Comparison of ENCODE assay signal across 34 cellular contexts in genomic region chr1:51165540-51165939, GRCh38.
"Had no signal": no experiment of that assay in that cellular context is flagged by ENCODE, and none has a peak within 500 bp of the region (broad histone marks: within the 10 kb centered on the region; RNA-seq: fewer than 3 reads in every experiment).

No MANE protein-coding gene starts in this region.

- DNase-seq: activated B cell treated with CpG ODN at 0.5 μM for 24 hours; activated CD4-positive, alpha-beta T cell treated with anti-CD3 and anti-CD28 coated beads for 4 hours; activated CD4-positive, alpha-beta T cell treated with anti-CD3 and anti-CD28 coated beads, Interleukin-2, amount 10 ng/mL, durations not matched to agents 24 days and 14 days; activated CD4-positive, alpha-beta T cell treated with anti-CD3 and anti-CD28 coated beads, Interleukin-2, amount 50 U/mL, for 1 hour; activated CD4-positive, alpha-beta T cell treated with anti-CD3 and anti-CD28 coated beads, Interleukin-2, amount 50 U/mL, for 4 hours; activated CD4-positive, CD25-positive, alpha-beta regulatory T cell treated with anti-CD3 and anti-CD28 coated beads, Interleukin-2, amount 50 U/mL, for 72 hours; activated CD8-positive, alpha-beta memory T cell treated with anti-CD3 and anti-CD28 coated beads, Interleukin-2, amount 50 U/mL, for 4 hours; activated CD8-positive, alpha-beta T cell treated with anti-CD3 and anti-CD28 coated beads for 36 hours; activated effector memory CD4-positive, alpha-beta T cell treated with Interleukin-2 at 50 U/mL for 16 hours; activated gamma-delta T cell; activated naive CD4-positive, alpha-beta T cell treated with anti-CD3 and anti-CD28 coated beads, Interleukin-2, amount 10 ng/mL, durations not matched to agents 7 days and 5 days; activated naive CD4-positive, alpha-beta T cell treated with Interleukin-2 at 50 U/mL for 16 hours; activated naive CD8-positive, alpha-beta T cell treated with anti-CD3 and anti-CD28 coated beads, Interleukin-2, amount 10 ng/mL, durations not matched to agents 7 days and 5 days; activated naive CD8-positive, alpha-beta T cell treated with anti-CD3 and anti-CD28 coated beads, Interleukin-2, amount 50 U/mL, for 24 hours; activated T-cell treated with anti-CD3 and anti-CD28 coated beads, Interleukin-2, amount 50 U/mL, for 24 hours; activated T-cell treated with anti-CD3 and anti-CD28 coated beads, Interleukin-2, amount 50 U/mL, for 48 hours; amygdala; anterior cingulate cortex; caudate nucleus; cerebellar nuclear complex; T-helper 1 cell; T-helper 2 cell; T-helper 9 cell had no signal

- H3K27ac Mint-ChIP-seq: activated B cell treated with CpG ODN at 0.5 μM for 24 hours; activated CD4-positive, alpha-beta memory T cell treated with anti-CD3 and anti-CD28 coated beads for 36 hours; activated CD4-positive, alpha-beta T cell treated with anti-CD3 and anti-CD28 coated beads, Interleukin-2, amount 10 ng/mL, durations not matched to agents 24 days and 14 days; activated CD8-positive, alpha-beta T cell treated with anti-CD3 and anti-CD28 coated beads for 36 hours; activated naive CD4-positive, alpha-beta T cell treated with anti-CD3 and anti-CD28 coated beads, Interleukin-2, amount 10 ng/mL, durations not matched to agents 7 days and 5 days; activated naive CD4-positive, alpha-beta T cell treated with anti-CD3 and anti-CD28 coated beads, Interleukin-2, amount 50 U/mL, for 24 hours; activated naive CD8-positive, alpha-beta T cell; activated naive CD8-positive, alpha-beta T cell treated with anti-CD3 and anti-CD28 coated beads, Interleukin-2, amount 10 ng/mL, durations not matched to agents 7 days and 5 days; activated naive CD8-positive, alpha-beta T cell treated with anti-CD3 and anti-CD28 coated beads, Interleukin-2, amount 50 U/mL, for 24 hours; activated T-cell treated with anti-CD3 and anti-CD28 coated beads, Interleukin-2, amount 50 U/mL, for 24 hours; activated T-helper 2 cell treated with anti-CD3 and anti-CD28 coated beads, Interferon-gamma antibody, Interleukin-2, Interleukin-4, amounts not matched to agents 10 μg/mL and 5 μg/mL and 100 μg/mL, durations not matched to agents 14 hours and 24 hours and 36 hours; brain; T-helper 1 cell treated with Interleukin-12 subunit alpha and Interleukin-12 subunit beta and Interleukin-4 antibody, amounts not matched to agents 30 μg/mL and 1 μg/mL, for 36 hours; T-helper 2 cell treated with Interferon-gamma antibody and Interleukin-4, amounts not matched to agents 5 μg/mL and 100 μg/mL, for 36 hours had no signal

- H3K27ac ChIP-seq: ascending aorta, cardiac muscle cell, VCaP had no signal

- H3K4me3 Mint-ChIP-seq: activated B cell treated with CpG ODN at 0.5 μM for 24 hours; activated CD4-positive, alpha-beta memory T cell treated with anti-CD3 and anti-CD28 coated beads for 36 hours; activated CD4-positive, alpha-beta T cell treated with anti-CD3 and anti-CD28 coated beads, Interleukin-2, amount 10 ng/mL, durations not matched to agents 24 days and 14 days; activated CD8-positive, alpha-beta T cell treated with anti-CD3 and anti-CD28 coated beads for 36 hours; activated naive CD4-positive, alpha-beta T cell treated with anti-CD3 and anti-CD28 coated beads, Interleukin-2, amount 10 ng/mL, durations not matched to agents 7 days and 5 days; activated naive CD4-positive, alpha-beta T cell treated with anti-CD3 and anti-CD28 coated beads, Interleukin-2, amount 50 U/mL, for 24 hours; activated naive CD8-positive, alpha-beta T cell; activated naive CD8-positive, alpha-beta T cell treated with anti-CD3 and anti-CD28 coated beads, Interleukin-2, amount 10 ng/mL, durations not matched to agents 7 days and 5 days; activated naive CD8-positive, alpha-beta T cell treated with anti-CD3 and anti-CD28 coated beads, Interleukin-2, amount 50 U/mL, for 24 hours; activated T-cell treated with anti-CD3 and anti-CD28 coated beads, Interleukin-2, amount 50 U/mL, for 24 hours; brain; central memory CD8-positive, alpha-beta T cell; T-helper 1 cell treated with Interleukin-12 subunit alpha and Interleukin-12 subunit beta and Interleukin-4 antibody, amounts not matched to agents 30 μg/mL and 1 μg/mL, for 36 hours; T-helper 2 cell treated with Interferon-gamma antibody and Interleukin-4, amounts not matched to agents 5 μg/mL and 100 μg/mL, for 36 hours had no signal

- H3K27me3 ChIP-seq: ascending aorta, cardiac muscle cell had no signal

- H3K36me3 ChIP-seq: ascending aorta, cardiac muscle cell had no signal

- H3K9me3 Mint-ChIP-seq: activated B cell treated with CpG ODN at 0.5 μM for 24 hours; activated CD4-positive, alpha-beta memory T cell treated with anti-CD3 and anti-CD28 coated beads for 36 hours; activated CD4-positive, alpha-beta T cell treated with anti-CD3 and anti-CD28 coated beads, Interleukin-2, amount 10 ng/mL, durations not matched to agents 24 days and 14 days; activated CD8-positive, alpha-beta T cell treated with anti-CD3 and anti-CD28 coated beads for 36 hours; activated naive CD4-positive, alpha-beta T cell treated with anti-CD3 and anti-CD28 coated beads, Interleukin-2, amount 10 ng/mL, durations not matched to agents 7 days and 5 days; activated naive CD4-positive, alpha-beta T cell treated with anti-CD3 and anti-CD28 coated beads, Interleukin-2, amount 50 U/mL, for 24 hours; activated naive CD8-positive, alpha-beta T cell treated with anti-CD3 and anti-CD28 coated beads, Interleukin-2, amount 10 ng/mL, durations not matched to agents 7 days and 5 days; activated naive CD8-positive, alpha-beta T cell treated with anti-CD3 and anti-CD28 coated beads, Interleukin-2, amount 50 U/mL, for 24 hours; activated T-cell treated with anti-CD3 and anti-CD28 coated beads, Interleukin-2, amount 50 U/mL, for 24 hours; activated T-helper 2 cell treated with anti-CD3 and anti-CD28 coated beads, Interferon-gamma antibody, Interleukin-2, Interleukin-4, amounts not matched to agents 10 μg/mL and 5 μg/mL and 100 μg/mL, durations not matched to agents 14 hours and 24 hours and 36 hours; brain; central memory CD8-positive, alpha-beta T cell; T-helper 1 cell treated with Interleukin-12 subunit alpha and Interleukin-12 subunit beta and Interleukin-4 antibody, amounts not matched to agents 30 μg/mL and 1 μg/mL, for 36 hours; T-helper 2 cell treated with Interferon-gamma antibody and Interleukin-4, amounts not matched to agents 5 μg/mL and 100 μg/mL, for 36 hours had no signal

- H3K9me3 ChIP-seq: ascending aorta had no signal

- H3K4me3 ChIP-seq: ascending aorta, cardiac muscle cell had no signal

- H3K27me3 Mint-ChIP-seq: activated CD4-positive, alpha-beta memory T cell treated with anti-CD3 and anti-CD28 coated beads for 36 hours; activated CD8-positive, alpha-beta T cell treated with anti-CD3 and anti-CD28 coated beads for 36 hours; activated naive CD4-positive, alpha-beta T cell treated with anti-CD3 and anti-CD28 coated beads, Interleukin-2, amount 10 ng/mL, durations not matched to agents 7 days and 5 days; activated naive CD4-positive, alpha-beta T cell treated with anti-CD3 and anti-CD28 coated beads, Interleukin-2, amount 50 U/mL, for 24 hours; activated naive CD8-positive, alpha-beta T cell; activated naive CD8-positive, alpha-beta T cell treated with anti-CD3 and anti-CD28 coated beads, Interleukin-2, amount 50 U/mL, for 24 hours; activated T-cell treated with anti-CD3 and anti-CD28 coated beads, Interleukin-2, amount 50 U/mL, for 24 hours; central memory CD8-positive, alpha-beta T cell had no signal

- ATAC-seq: activated CD8-positive, alpha-beta T cell treated with anti-CD3 and anti-CD28 coated beads for 36 hours; activated naive CD8-positive, alpha-beta T cell treated with anti-CD3 and anti-CD28 coated beads, Interleukin-2, amount 50 U/mL, for 24 hours had no signal

- H3K4me1 ChIP-seq: ascending aorta had no signal

- H3K4me1 Mint-ChIP-seq: activated B cell treated with CpG ODN at 0.5 μM for 24 hours had no signal

- H3K36me3 Mint-ChIP-seq: activated CD4-positive, alpha-beta memory T cell treated with anti-CD3 and anti-CD28 coated beads for 36 hours; activated naive CD4-positive, alpha-beta T cell treated with anti-CD3 and anti-CD28 coated beads, Interleukin-2, amount 10 ng/mL, durations not matched to agents 7 days and 5 days; activated naive CD4-positive, alpha-beta T cell treated with anti-CD3 and anti-CD28 coated beads, Interleukin-2, amount 50 U/mL, for 24 hours; activated naive CD8-positive, alpha-beta T cell; activated naive CD8-positive, alpha-beta T cell treated with anti-CD3 and anti-CD28 coated beads, Interleukin-2, amount 10 ng/mL, durations not matched to agents 7 days and 5 days; brain had no signal
